Comparison of ENCODE assay signal across 10 cellular contexts in the genomic region with DNA sequence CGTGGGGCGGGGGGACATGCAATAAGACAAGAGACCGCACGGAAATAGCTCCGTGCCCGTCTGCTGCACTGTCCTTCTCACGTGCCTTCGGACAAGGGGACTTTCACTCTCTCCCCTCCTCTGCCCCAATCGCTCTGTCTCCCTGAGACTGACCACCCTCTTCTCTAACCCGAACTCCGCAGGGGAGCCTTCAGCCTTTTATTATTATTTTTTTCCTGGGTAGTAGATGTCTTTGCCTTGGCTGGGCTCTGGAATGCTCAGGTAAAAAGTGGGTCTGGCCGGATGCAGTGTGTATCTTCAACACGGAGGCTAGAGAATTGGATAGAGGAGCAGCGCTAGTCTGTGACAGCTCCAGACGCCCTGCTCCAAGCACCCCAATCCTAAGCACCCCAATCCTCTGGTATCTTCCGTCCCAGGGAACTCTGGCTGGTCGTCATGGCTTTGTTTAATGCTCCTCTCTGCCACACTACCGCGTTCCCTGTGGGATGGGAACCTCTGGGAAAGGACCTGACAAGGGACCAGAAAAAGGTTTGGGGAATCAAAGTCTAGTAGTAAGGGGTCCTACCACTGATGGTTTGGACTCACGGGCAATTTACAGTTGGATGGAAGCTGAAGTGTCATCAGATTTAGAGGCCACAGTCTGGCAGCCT. TPM values are rescaled to one million over a fixed set of nuclear protein-coding genes. Genes with fewer than 3 reads are reported as not detected.
DNase-seq lines count a peak whose midpoint lies in the region; TF ChIP-seq lines count a peak whose summit lies in the region.
"Had no signal": no experiment of that assay in that cellular context is flagged by ENCODE, and none has a peak within 500 bp of the region (broad histone marks: within the 10 kb centered on the region; RNA-seq: fewer than 3 reads in every experiment).

No MANE protein-coding gene starts in this region.

- H3K27me3 ChIP-seq in HUES48 (ENCODE audit: control insufficient read depth, insufficient read depth, low read length) (peaks cover 94% of the 10 kb centered on the region), endodermal cell (ENCODE audit: control insufficient read depth, insufficient read depth, low read length, poor library complexity, severe bottlenecking) (peaks cover 82% of the 10 kb centered on the region), osteoblast (ENCODE audit: insufficient read depth, low read length) (peaks cover 75% of the 10 kb centered on the region)

- H3K36me3 ChIP-seq in HUES48 (ENCODE audit: control insufficient read depth, insufficient read depth, low read length) (no peaks in the 10 kb centered on the region), endodermal cell (ENCODE audit: control insufficient read depth, insufficient read depth, low read length) (no peaks in the 10 kb centered on the region), osteoblast (ENCODE audit: insufficient read depth, low read length) (no peaks in the 10 kb centered on the region)

- H3K36me3 Mint-ChIP-seq in endodermal cell (ENCODE audit: low read depth), result no peaks in the 10 kb centered on the region

- H2AFZ ChIP-seq in osteoblast (ENCODE audit: low read length), result peak overlapping the region; percentile 35

- peak overlapping the region; percentile 51 for H3K4me2 ChIP-seq in osteoblast (ENCODE audit: insufficient read depth, low read length)
- H3K4me2 ChIP-seq: SK-N-SH had no signal

- WGBS in endodermal cell (ENCODE audit: insufficient coverage in 1 of 2, insufficient read length in 1 of 2), 2 experiments, result 4 to 13% methylated on average over 3 to 20 of the region's 20 CpGs

- no peak overlapping the region for H3K27ac ChIP-seq in HUES48 (ENCODE audit: low read depth, low read length)
- H3K27ac ChIP-seq in endodermal cell (ENCODE audit: low read depth, low read length), result peak overlapping the region; percentile 71
- H3K27ac ChIP-seq in osteoblast (ENCODE audit: low read depth, low read length), result no peak overlapping the region

- TF ChIP-seq CTCF in AG10803 (conservative IDR thresholded peaks at IDR 0.05; ENCODE audit: low read length) (no peak), endodermal cell (conservative IDR thresholded peaks at IDR 0.05) (no peak), osteoblast (IDR thresholded peaks at IDR 0.05; ENCODE audit: extremely low read depth, low read depth, low read length) (no peak)

- no peaks in the 10 kb centered on the region for H3K79me2 ChIP-seq in osteoblast (ENCODE audit: insufficient read depth, low read length)

- H3K9me3 ChIP-seq in HUES48 (ENCODE audit: control insufficient read depth, insufficient read depth, low read length), result no peaks in the 10 kb centered on the region
- H3K9me3 ChIP-seq in endodermal cell (ENCODE audit: control insufficient read depth, low read length), result no peaks in the 10 kb centered on the region
- H3K9me3 ChIP-seq in osteoblast (ENCODE audit: low read depth, low read length), result peaks cover 2% of the 10 kb centered on the region
- H3K9me3 ChIP-seq: SK-N-SH had no signal

- peaks cover 11% of the 10 kb centered on the region for H3K4me1 Mint-ChIP-seq in endodermal cell

- peaks cover 30% of the 10 kb centered on the region for H3K27me3 Mint-ChIP-seq in endodermal cell (ENCODE audit: insufficient read depth)

- H3K4me3 Mint-ChIP-seq in endodermal cell, result peak overlapping the region; percentile 47

- H3K4me3 ChIP-seq in AG10803 (ENCODE audit: low read length), result peak overlapping the region; percentile 20; the same call in 1 of the 2 replicates
- H3K4me3 ChIP-seq in HUES48 (ENCODE audit: low read depth, low read length), result peak overlapping the region; percentile 48
- H3K4me3 ChIP-seq in endodermal cell (ENCODE audit: low read length), result peak overlapping the region; percentile 61
- peak overlapping the region; percentile 45 for H3K4me3 ChIP-seq in osteoblast (ENCODE audit: insufficient read depth, low read length)

- no peak for DNase-seq in AG10803 (ENCODE audit: low read depth)
- DNase-seq in endodermal cell, result no peak
- no peak for DNase-seq in osteoblast (ENCODE audit: insufficient read length, low spot score, missing footprints)
- no peak for DNase-seq in midbrain (lab: John Stamatoyannopoulos, UW)
- no peak for DNase-seq in amniotic stem cell (lab: John Stamatoyannopoulos, UW)
- no peak for DNase-seq in NCI-H345 (lab: John Stamatoyannopoulos, UW)
- no peak for DNase-seq in epidermal melanocyte (ENCODE audit: insufficient read length, low spot score)
- DNase-seq: activated effector memory CD4-positive, alpha-beta T cell treated with Interleukin-2 at 50 U/mL for 16 hours had no signal

- H4K20me1 ChIP-seq in osteoblast (ENCODE audit: insufficient read depth, low read length), result no peaks in the 10 kb centered on the region

- no peaks in the 10 kb centered on the region for H3K9me3 Mint-ChIP-seq in endodermal cell

- H3K27ac Mint-ChIP-seq in endodermal cell, result no peak overlapping the region

- H3K9ac ChIP-seq in HUES48 (ENCODE audit: low read depth, low read length) (no peak overlapping the region), endodermal cell (ENCODE audit: extremely low read depth, low read length, poor library complexity, severe bottlenecking) (no peak overlapping the region)
- H3K9ac ChIP-seq: SK-N-SH had no signal

- H3K4me1 ChIP-seq in HUES48 (ENCODE audit: control insufficient read depth, insufficient read depth, low read length) (peaks cover 19% of the 10 kb centered on the region), endodermal cell (ENCODE audit: control insufficient read depth, insufficient read depth, low read length) (no peaks in the 10 kb centered on the region), osteoblast (ENCODE audit: insufficient read depth, low read length) (peaks cover 4% of the 10 kb centered on the region)

RNA-seq across cellular contexts. Expression of a gene that starts 25.1 kb away (rescaled TPM):
- total RNA-seq in endodermal cell (10 to 100 TPM; 15.3 to 16.2 TPM), osteoblast (12.7 and 18.1 TPM in 2 replicates)
- 115 TPM for polyA plus RNA-seq in endodermal cell (2013, experiment 1 of 2)
- 77.1 TPM for polyA plus RNA-seq in endodermal cell (2013, experiment 2 of 2)

RNA-seq across cellular contexts. Expression of a gene that starts 39.9 kb away (rescaled TPM):
- total RNA-seq in endodermal cell (10 to 100 TPM; 18.3 to 21.3 TPM), osteoblast (10.6 and 10.9 TPM in 2 replicates)
- 17.1 TPM for polyA plus RNA-seq in endodermal cell (2013, experiment 1 of 2)
- 16.2 TPM for polyA plus RNA-seq in endodermal cell (2013, experiment 2 of 2)

RNA-seq across cellular contexts. Expression of a gene that starts 57.6 kb away (rescaled TPM):
- total RNA-seq in endodermal cell, result under 1 TPM in 1 of 2 donors, not detected in 1; 0.59 TPM
- 0.04 TPM for polyA plus RNA-seq in endodermal cell (2013, experiment 1 of 2)
- not detected for polyA plus RNA-seq in endodermal cell (2013, experiment 2 of 2)
- 0.36 and 0.59 TPM in 2 replicates for total RNA-seq in osteoblast
